Comparison of ENCODE assay signal across 13 cellular contexts in genomic region chr4:190106611-190107480, GRCh38. TPM values are rescaled to one million over a fixed set of nuclear protein-coding genes. Genes with fewer than 3 reads are reported as not detected.
A peak's percentile ranks its signal among the peaks of the same experiment; 100 is the strongest.
DNase-seq lines count a peak whose midpoint lies in the region; FAIRE-seq and TF ChIP-seq lines count a peak whose summit lies in the region.
"Not testable (repeated sequence)": the region's sequence is repeated elsewhere in the genome, so short reads cannot be mapped to it uniquely, and the experiment has no call there.
"Had no signal": no experiment of that assay in that cellular context is flagged by ENCODE, and none has a peak within 500 bp of the region (broad histone marks: within the 10 kb centered on the region; RNA-seq: fewer than 3 reads in every experiment).

No MANE protein-coding gene starts in this region.

- not testable (repeated sequence) for H3K79me2 ChIP-seq in astrocyte (ENCODE audit: insufficient read depth, low read length); osteoblast (ENCODE audit: insufficient read depth, low read length)

- H3K27ac Mint-ChIP-seq in astrocyte (ENCODE audit: unreplicated experiment): not testable (repeated sequence)

- 37 to 51% (median 43%) methylated on average over 7 of the region's 7 CpGs for WGBS in spleen, 5 donors

- H3K4me2 ChIP-seq in astrocyte (ENCODE audit: low read length); osteoblast (ENCODE audit: insufficient read depth, low read length): not testable (repeated sequence)

- not testable (repeated sequence) for FAIRE-seq in astrocyte (lab: Jason Lieb, UNC); kidney (lab: Jason Lieb, UNC)

- not testable (repeated sequence) for H3K4me1 ChIP-seq in SJSA1 (replicated peaks); astrocyte (ENCODE audit: insufficient read depth, low read length); kidney (ENCODE audit: control insufficient read depth in 1 of 2, insufficient read depth in 1 of 2, low read depth in 1 of 2, low read length in 2 of 2); osteoblast (ENCODE audit: insufficient read depth, low read length); spleen

- peak; percentile 7 for DNase-seq in AG20443 (ENCODE audit: low spot score)
- peak; percentile 1 for DNase-seq in HT1080 (ENCODE audit: low read depth)
- peak; percentile 0 to 35 for DNase-seq in SJSA1 (ENCODE audit: low read depth in 1 of 2, low spot score in 2 of 2)
- peak; percentile 0 for DNase-seq in astrocyte (ENCODE audit: low read depth)
- peak; percentile 36 for DNase-seq in ecto neural progenitor cell (ENCODE audit: low spot score)
- DNase-seq in kidney: peak; percentile 43
- peak; percentile 1 for DNase-seq in osteoblast (ENCODE audit: insufficient read length, low spot score, missing footprints)
- DNase-seq in spleen: peak; percentile 74

- H3K9me3 ChIP-seq in SJSA1 (replicated peaks): peaks cover 11% of the 10 kb centered on the region
- H3K9me3 ChIP-seq in astrocyte (ENCODE audit: insufficient read depth, low read depth, low read length); kidney (ENCODE audit: control insufficient read depth in 1 of 2, low read length in 2 of 2); osteoblast (ENCODE audit: low read depth, low read length); spleen: not testable (repeated sequence)

- not testable (repeated sequence) for H3K27me3 Mint-ChIP-seq in astrocyte (ENCODE audit: low read depth, unreplicated experiment)

- H4K20me1 ChIP-seq in astrocyte (ENCODE audit: insufficient read depth, low read length); osteoblast (ENCODE audit: insufficient read depth, low read length): not testable (repeated sequence)

- H2AFZ ChIP-seq in astrocyte (ENCODE audit: low read depth, low read length); osteoblast (ENCODE audit: low read length): not testable (repeated sequence)

- H3K27ac ChIP-seq in SJSA1; astrocyte (ENCODE audit: low read depth, low read length); kidney (ENCODE audit: low read depth in 2 of 2, low read length in 2 of 2); osteoblast (ENCODE audit: low read depth, low read length); spleen: not testable (repeated sequence)

- not testable (repeated sequence) for H3K36me3 Mint-ChIP-seq in astrocyte (ENCODE audit: low read depth, unreplicated experiment)

- not testable (repeated sequence) for H3K4me3 Mint-ChIP-seq in astrocyte (ENCODE audit: unreplicated experiment)

- H3K9ac ChIP-seq in astrocyte (ENCODE audit: low read length); kidney (ENCODE audit: low read length in 2 of 2): not testable (repeated sequence)

- intact Hi-C loops in kidney (cut with DNase I); spleen (cut with DNase I; ENCODE audit: low total_unique reads): not testable (repeated sequence)

- not testable (repeated sequence) for H3K4me3 ChIP-seq in SJSA1; astrocyte (ENCODE audit: insufficient read depth, low read depth, low read length); kidney (ENCODE audit: low read length in 2 of 2); osteoblast (ENCODE audit: insufficient read depth, low read length); spleen

- not testable (repeated sequence) for H3K4me1 Mint-ChIP-seq in astrocyte (ENCODE audit: low read depth, unreplicated experiment)

- not testable (repeated sequence) for H3K36me3 ChIP-seq in SJSA1; astrocyte (ENCODE audit: insufficient read depth, low read length); kidney (ENCODE audit: control insufficient read depth in 1 of 2, insufficient read depth in 2 of 2, low read length in 2 of 2); osteoblast (ENCODE audit: insufficient read depth, low read length); spleen

- not testable (repeated sequence) for H3K9me3 Mint-ChIP-seq in astrocyte (ENCODE audit: unreplicated experiment)

- H3K27me3 ChIP-seq in SJSA1 (replicated peaks); astrocyte (ENCODE audit: insufficient read depth, low read length); osteoblast (ENCODE audit: insufficient read depth, low read length): not testable (repeated sequence)
- H3K27me3 ChIP-seq in spleen (replicated peaks in 1 of 7): peaks cover 0 to 12% (median 0%) of the 10 kb centered on the region in 7 donors

- TF ChIP-seq CTCF in astrocyte (IDR thresholded peaks at IDR 0.05; ENCODE audit: insufficient read depth, low read depth, low read length); kidney (IDR thresholded peaks at IDR 0.05; ENCODE audit: borderline replicate concordance, extremely low read depth, insufficient read depth); osteoblast (IDR thresholded peaks at IDR 0.05; ENCODE audit: extremely low read depth, low read depth, low read length); spleen (IDR thresholded peaks at IDR 0.05 in 8 of 11, conservative IDR thresholded peaks at IDR 0.05 in 3 of 11): not testable (repeated sequence)

- TF ChIP-seq POLR2A in spleen (IDR thresholded peaks at IDR 0.05): not testable (repeated sequence)

RNA-seq across cellular contexts. Expression of gene DBET, which starts 42.5 kb away (rescaled TPM):
- not detected in 2 replicates for total RNA-seq in HT1080 (2014; rRNA removed; shearing (Covaris generic))
- polyA plus RNA-seq in HT1080 (2015; cell fraction: cytosol; rRNA removed): not detected in 2 replicates
- not detected in 2 replicates for polyA plus RNA-seq in HT1080 (2015; cell fraction: nucleus; rRNA removed)
- not detected in 2 replicates for total RNA-seq in SJSA1 (2014; rRNA removed; shearing (Covaris generic))
- total RNA-seq in astrocyte: not detected in 2 replicates
- total RNA-seq in kidney: not detected
- not detected for polyA plus RNA-seq in kidney (ENCODE audit: insufficient read depth, low read depth, low replicate concordance)
- total RNA-seq in osteoblast: not detected in 2 replicates
- not detected for total RNA-seq in spleen
- polyA plus RNA-seq in spleen: not detected
- total RNA-seq: CD8-positive, alpha-beta memory T cell; Daoy; HT-29; M059J; OCI-LY7 had no signal
- polyA plus RNA-seq: CD8-positive, alpha-beta memory T cell had no signal

Comparison
In these comparisons a context has a peak if more than half of its experiments do, and no peak if none do; other contexts are left out.
1. DNase-seq: peak in every context shown above with its lines; median percentile 74 in spleen; 43 in kidney; 36 in ecto neural progenitor cell; 18 in SJSA1; 7 in AG20443; 1 in HT1080; 1 in osteoblast; 0 in astrocyte.